18 cellular contexts compared by ENCODE assay signal in genomic region chr11:114848027-114848426, GRCh38.
"Had no signal": no experiment of that assay in that cellular context is flagged by ENCODE, and none has a peak within 500 bp of the region (broad histone marks: within the 10 kb centered on the region; RNA-seq: fewer than 3 reads in every experiment).

No MANE protein-coding gene starts in this region.

- H3K27ac Mint-ChIP-seq: activated CD4-positive, alpha-beta T cell treated with anti-CD3 and anti-CD28 coated beads, Interleukin-2, amount 10 ng/mL, durations not matched to agents 24 days and 14 days; activated CD8-positive, alpha-beta T cell treated with anti-CD3 and anti-CD28 coated beads, Interleukin-2, amount 10 ng/mL, durations not matched to agents 7 days and 5 days; activated naive CD4-positive, alpha-beta T cell treated with anti-CD3 and anti-CD28 coated beads for 36 hours; activated T-cell treated with anti-CD3 and anti-CD28 coated beads, Interleukin-2, amount 50 U/mL, for 24 hours; endodermal cell; progenitor cell of endocrine pancreas; stimulated activated naive B cell treated with anti-CD40 and anti-IgM and Interleukin-4, amounts not matched to agents 10 μg/mL and 1 μg/mL and 100 μg/mL, for 72 hours had no signal

- H3K9me3 Mint-ChIP-seq: activated CD4-positive, alpha-beta T cell treated with anti-CD3 and anti-CD28 coated beads, Interleukin-2, amount 10 ng/mL, durations not matched to agents 24 days and 14 days; activated naive CD4-positive, alpha-beta T cell treated with anti-CD3 and anti-CD28 coated beads for 36 hours; activated T-cell treated with anti-CD3 and anti-CD28 coated beads, Interleukin-2, amount 50 U/mL, for 24 hours had no signal

- DNase-seq: activated CD4-positive, alpha-beta T cell treated with anti-CD3 and anti-CD28 coated beads, Interleukin-2, amount 10 ng/mL, durations not matched to agents 24 days and 14 days; activated CD8-positive, alpha-beta T cell treated with anti-CD3 and anti-CD28 coated beads, Interleukin-2, amount 10 ng/mL, durations not matched to agents 7 days and 5 days; activated naive CD4-positive, alpha-beta T cell treated with anti-CD3 and anti-CD28 coated beads for 36 hours; activated T-cell treated with anti-CD3 and anti-CD28 coated beads, Interleukin-2, amount 50 U/mL, for 24 hours; colonic mucosa; endodermal cell; foreskin melanocyte; hypothalamus; midbrain; nephron progenitor cell; stimulated activated naive B cell treated with anti-CD40 and anti-IgM and Interleukin-4, amounts not matched to agents 10 μg/mL and 1 μg/mL and 100 μg/mL, for 72 hours; T-helper 9 cell; thyroid gland had no signal

- H3K36me3 Mint-ChIP-seq: stimulated activated naive B cell treated with anti-CD40 and anti-IgM and Interleukin-4, amounts not matched to agents 10 μg/mL and 1 μg/mL and 100 μg/mL, for 72 hours had no signal

- H3K4me1 ChIP-seq: ascending aorta, colonic mucosa had no signal

- H3K4me3 Mint-ChIP-seq: activated CD4-positive, alpha-beta T cell treated with anti-CD3 and anti-CD28 coated beads, Interleukin-2, amount 10 ng/mL, durations not matched to agents 24 days and 14 days; activated CD8-positive, alpha-beta T cell treated with anti-CD3 and anti-CD28 coated beads, Interleukin-2, amount 10 ng/mL, durations not matched to agents 7 days and 5 days; activated naive CD4-positive, alpha-beta T cell treated with anti-CD3 and anti-CD28 coated beads for 36 hours; activated T-cell treated with anti-CD3 and anti-CD28 coated beads, Interleukin-2, amount 50 U/mL, for 24 hours; central memory CD8-positive, alpha-beta T cell; endodermal cell; stimulated activated naive B cell treated with anti-CD40 and anti-IgM and Interleukin-4, amounts not matched to agents 10 μg/mL and 1 μg/mL and 100 μg/mL, for 72 hours had no signal

- H3K27ac ChIP-seq: ascending aorta, colonic mucosa, epithelial cell of prostate, thyroid gland had no signal

- H3K4me1 Mint-ChIP-seq: central memory CD8-positive, alpha-beta T cell; stimulated activated naive B cell treated with anti-CD40 and anti-IgM and Interleukin-4, amounts not matched to agents 10 μg/mL and 1 μg/mL and 100 μg/mL, for 72 hours had no signal

- H3K36me3 ChIP-seq: ascending aorta, colonic mucosa, thyroid gland had no signal

- H3K27me3 ChIP-seq: ascending aorta, colonic mucosa, thyroid gland had no signal

- H3K4me3 ChIP-seq: ascending aorta, colonic mucosa, thyroid gland had no signal

- H3K9me3 ChIP-seq: ascending aorta, colonic mucosa, thyroid gland had no signal

- ATAC-seq: activated CD8-positive, alpha-beta T cell treated with anti-CD3 and anti-CD28 coated beads, Interleukin-2, amount 10 ng/mL, durations not matched to agents 7 days and 5 days; left lobe of liver; stimulated activated naive B cell treated with anti-CD40 and anti-IgM and Interleukin-4, amounts not matched to agents 10 μg/mL and 1 μg/mL and 100 μg/mL, for 72 hours had no signal
